12 cellular contexts compared by ENCODE assay signal in genomic region chr3:129481225-129481782, GRCh38. TPM values are rescaled to one million over a fixed set of nuclear protein-coding genes. Genes with fewer than 3 reads are reported as not detected.
DNase-seq lines count a peak whose midpoint lies in the region; ATAC-seq, FAIRE-seq and TF ChIP-seq lines count a peak whose summit lies in the region.
"Not testable (repeated sequence)": the region's sequence is repeated elsewhere in the genome, so short reads cannot be mapped to it uniquely, and the experiment has no call there.
"Had no signal": no experiment of that assay in that cellular context is flagged by ENCODE, and none has a peak within 500 bp of the region (broad histone marks: within the 10 kb centered on the region; RNA-seq: fewer than 3 reads in every experiment).

No MANE protein-coding gene starts in this region.

- H3K4me1 ChIP-seq in naive thymus-derived CD4-positive, alpha-beta T cell (ENCODE audit: control insufficient read depth in 2 of 2, insufficient read depth in 2 of 2, low read length in 2 of 2), result peaks cover 0 to 12% of the 10 kb centered on the region in 2 donors

- not testable (repeated sequence) for H3K27me3 ChIP-seq in naive thymus-derived CD4-positive, alpha-beta T cell (ENCODE audit: control insufficient read depth in 2 of 2, insufficient read depth in 2 of 2, low read length in 2 of 2)

- intact Hi-C loops in Right ventricle myocardium superior (cut with DNase I); naive thymus-derived CD4-positive, alpha-beta T cell (cut with micrococcal nuclease): not testable (repeated sequence)

- H3K4me3 ChIP-seq in naive thymus-derived CD4-positive, alpha-beta T cell (ENCODE audit: low read length); skeletal muscle cell (ENCODE audit: low read depth, low read length): not testable (repeated sequence)

- H3K4me3 Mint-ChIP-seq in T-helper 17 cell, result not testable (repeated sequence)
- peak overlapping the region in 7 of 10 donors; percentile 35 to 66 (median 62) for H3K4me3 Mint-ChIP-seq in naive thymus-derived CD4-positive, alpha-beta T cell

- POLR2A ChIA-PET in naive thymus-derived CD4-positive, alpha-beta T cell (lab: Charles Lee), result interaction anchor here (0.6 to 1.3 kb wide), 3 partner anchors 40 to 801 kb away, joined by 3 to 4 read pairs (median 3); partner anchors contain the start of gene IFT122

- peaks cover 0 to 13% (median 7%) of the 10 kb centered on the region in 3 experiments for H3K36me3 ChIP-seq in naive thymus-derived CD4-positive, alpha-beta T cell (ENCODE audit: control insufficient read depth in 2 of 3, insufficient read depth in 3 of 3, low read length in 3 of 3)

- H3K9me3 ChIP-seq in T-helper 17 cell (ENCODE audit: control insufficient read depth, low read length, poor library complexity, severe bottlenecking); naive thymus-derived CD4-positive, alpha-beta T cell (ENCODE audit: control insufficient read depth in 2 of 3, low read length in 3 of 3): not testable (repeated sequence)

- peaks cover 20% of the 10 kb centered on the region for H3K4me1 Mint-ChIP-seq in T-helper 17 cell
- peaks cover 8 to 28% (median 10%) of the 10 kb centered on the region in 7 donors for H3K4me1 Mint-ChIP-seq in naive thymus-derived CD4-positive, alpha-beta T cell

- not testable (repeated sequence) for H3K36me3 Mint-ChIP-seq in T-helper 17 cell (ENCODE audit: low read depth)
- peaks cover 6 to 37% (median 12%) of the 10 kb centered on the region in 5 donors for H3K36me3 Mint-ChIP-seq in naive thymus-derived CD4-positive, alpha-beta T cell

- ATAC-seq in T-helper 17 cell; naive thymus-derived CD4-positive, alpha-beta T cell: not testable (repeated sequence)
- peak; percentile 28 for ATAC-seq in Right ventricle myocardium superior (ENCODE audit: poor library complexity)

- not testable (repeated sequence) for DNase-seq in H54 (ENCODE audit: insufficient read length, low spot score); T-helper 17 cell
- DNase-seq in amniotic epithelial cell (ENCODE audit: low read depth), result peak; percentile 83
- DNase-seq in dermis blood vessel endothelial cell, result peak; percentile 69
- peak; percentile 65 for DNase-seq in Right ventricle myocardium superior
- peak in 1 of 9 donors; percentile 7 for DNase-seq in naive thymus-derived CD4-positive, alpha-beta T cell
- peak; percentile 12 for DNase-seq in skeletal muscle cell (ENCODE audit: low read depth)

- H3K9me3 Mint-ChIP-seq in naive thymus-derived CD4-positive, alpha-beta T cell, result not testable (repeated sequence)

- FAIRE-seq in H54 (lab: Jason Lieb, UNC), result peak; percentile 15

- CTCF ChIA-PET in naive thymus-derived CD4-positive, alpha-beta T cell (lab: Charles Lee), result interaction anchor here (0.5 to 1.1 kb wide), 3 partner anchors 9 to 1549 kb away, joined by 3 to 4 read pairs (median 3); no protein-coding TSS in a partner anchor

- H3K27ac Mint-ChIP-seq in T-helper 17 cell, result peak overlapping the region; percentile 93
- peak overlapping the region; percentile 84 to 99 (median 95) for H3K27ac Mint-ChIP-seq in naive thymus-derived CD4-positive, alpha-beta T cell

- TF ChIP-seq POLR2A in H54 (IDR thresholded peaks at IDR 0.05; ENCODE audit: low read depth, low read length), result not testable (repeated sequence)

- not testable (repeated sequence) for H3K27me3 Mint-ChIP-seq in T-helper 17 cell; naive thymus-derived CD4-positive, alpha-beta T cell

- peak overlapping the region; percentile 67 for H3K27ac ChIP-seq in naive thymus-derived CD4-positive, alpha-beta T cell (ENCODE audit: low read depth, low read length)

RNA-seq across cellular contexts. Expression of gene IFT122, which starts 41.3 kb away (rescaled TPM):
- 10 to 100 TPM; 20.1 to 22.8 TPM for total RNA-seq in T-helper 17 cell
- 28.4 and 43.5 TPM in 2 replicates for total RNA-seq in dermis blood vessel endothelial cell
- 19.3 TPM for total RNA-seq in Right ventricle myocardium superior
- total RNA-seq in naive thymus-derived CD4-positive, alpha-beta T cell, result 10 to 100 TPM; 16.6 to 25.2 (median 18.8) TPM
- 1 to 10 TPM; 3.3 to 9.8 TPM for polyA plus RNA-seq in naive thymus-derived CD4-positive, alpha-beta T cell

RNA-seq across cellular contexts. Expression of gene MBD4, which starts 41.6 kb away (rescaled TPM):
- total RNA-seq in T-helper 17 cell, result 10 to 100 TPM; 44.7 to 49.4 TPM
- 26.4 and 30.4 TPM in 2 replicates for total RNA-seq in dermis blood vessel endothelial cell
- 18.7 TPM for total RNA-seq in Right ventricle myocardium superior
- 10 to 100 TPM; 37.9 to 56.6 (median 53.1) TPM for total RNA-seq in naive thymus-derived CD4-positive, alpha-beta T cell
- polyA plus RNA-seq in naive thymus-derived CD4-positive, alpha-beta T cell, result 10 to 100 TPM; 45.2 to 46.9 TPM

RNA-seq across cellular contexts. Expression of gene RHO, which starts 47.1 kb away (rescaled TPM):
- not detected for total RNA-seq in T-helper 17 cell
- total RNA-seq in dermis blood vessel endothelial cell, result not detected in 2 replicates
- total RNA-seq in Right ventricle myocardium superior, result not detected
- total RNA-seq in naive thymus-derived CD4-positive, alpha-beta T cell, result not detected
- not detected for polyA plus RNA-seq in naive thymus-derived CD4-positive, alpha-beta T cell
- total RNA-seq: cardiac septum; glomerular endothelial cell; mucosa of descending colon; T-helper 1 cell treated with Interleukin-12 subunit alpha and Interleukin-12 subunit beta and Interleukin-4 antibody, amounts not matched to agents 30 ng/mL and 1 ng/mL, for 36 hours; WTC11 had no signal

RNA-seq across cellular contexts. Expression of gene EFCAB12, which starts 52.9 kb away (rescaled TPM):
- total RNA-seq in T-helper 17 cell (1 to 10 TPM; 2.3 to 5.2 TPM), dermis blood vessel endothelial cell (not detected in 2 replicates), Right ventricle myocardium superior (not detected)
- 1 to 10 TPM; 1.5 to 2.7 (median 2.3) TPM for total RNA-seq in naive thymus-derived CD4-positive, alpha-beta T cell
- polyA plus RNA-seq in naive thymus-derived CD4-positive, alpha-beta T cell, result under 1 TPM in 1 of 2 donors, not detected in 1; 0.31 TPM
